ENCODE assay signal across 9 cellular contexts in the genomic region with DNA sequence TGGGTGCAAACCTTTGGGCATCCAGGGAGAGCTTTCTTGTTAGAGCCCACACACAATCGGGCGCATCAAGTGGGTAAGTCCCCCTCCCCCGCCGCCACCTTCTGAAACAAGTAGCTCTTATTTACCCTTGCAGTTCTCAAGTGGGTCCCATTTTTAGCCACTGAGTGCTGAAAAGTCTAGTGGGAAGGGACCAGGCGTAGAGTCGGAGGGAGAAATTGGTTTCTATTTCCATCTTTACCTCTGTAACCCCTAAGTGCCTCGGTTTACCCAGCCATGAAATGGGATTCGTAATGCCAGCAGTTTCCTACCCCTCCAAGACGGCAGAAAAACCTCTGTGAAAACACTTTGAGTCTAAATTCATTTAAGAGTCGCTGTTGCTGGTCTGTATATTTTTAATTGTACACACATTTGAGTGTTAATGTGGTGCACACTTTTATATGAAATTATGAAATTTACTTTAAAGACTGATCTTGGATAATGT. TPM values are rescaled to one million over a fixed set of nuclear protein-coding genes. Genes with fewer than 3 reads are reported as not detected.
DNase-seq lines count a peak whose midpoint lies in the region; ATAC-seq, FAIRE-seq and TF ChIP-seq lines count a peak whose summit lies in the region.
"Had no signal": no experiment of that assay in that cellular context is flagged by ENCODE, and none has a peak within 500 bp of the region (broad histone marks: within the 10 kb centered on the region; RNA-seq: fewer than 3 reads in every experiment).

No MANE protein-coding gene starts in this region.

- H3K9me3 Mint-ChIP-seq in astrocyte (ENCODE audit: unreplicated experiment), result no peaks in the 10 kb centered on the region
- H3K9me3 Mint-ChIP-seq in stimulated activated naive B cell treated with anti-CD40 and anti-IgM and Interleukin-4, amounts not matched to agents 10 μg/mL and 1 μg/mL and 100 μg/mL, for 72 hours, result no peaks in the 10 kb centered on the region

- H3K4me2 ChIP-seq in astrocyte (ENCODE audit: low read length) (peak overlapping the region; percentile 94), keratinocyte (ENCODE audit: control insufficient read depth, extremely low read depth, insufficient read depth, low read depth, low read length) (peak overlapping the region; percentile 96)

- H3K27me3 Mint-ChIP-seq in astrocyte (ENCODE audit: low read depth, unreplicated experiment), result peaks cover 13% of the 10 kb centered on the region
- peaks cover 38 to 53% of the 10 kb centered on the region in 2 donors for H3K27me3 Mint-ChIP-seq in stimulated activated naive B cell treated with anti-CD40 and anti-IgM and Interleukin-4, amounts not matched to agents 10 μg/mL and 1 μg/mL and 100 μg/mL, for 72 hours

- FAIRE-seq in astrocyte (lab: Jason Lieb, UNC), result no peak
- no peak for FAIRE-seq in keratinocyte (lab: Jason Lieb, UNC)
- FAIRE-seq: islet of Langerhans had no signal

- H3K4me3 ChIP-seq in BE2C (ENCODE audit: low read depth, low read length) (peak overlapping the region; percentile 49), astrocyte (ENCODE audit: insufficient read depth, low read depth, low read length) (peak overlapping the region; percentile 69), keratinocyte (ENCODE audit: control insufficient read depth in 2 of 3, extremely low read depth in 1 of 3, insufficient read depth in 2 of 3, low read depth in 1 of 3, low read length in 3 of 3) (peak overlapping the region; percentile 9 to 73 (median 43))

- no peaks in the 10 kb centered on the region for H3K9me3 ChIP-seq in BE2C
- no peaks in the 10 kb centered on the region for H3K9me3 ChIP-seq in astrocyte (ENCODE audit: insufficient read depth, low read depth, low read length)
- no peaks in the 10 kb centered on the region for H3K9me3 ChIP-seq in keratinocyte (ENCODE audit: control insufficient read depth, low read depth, low read length)

- H3K9ac ChIP-seq in astrocyte (ENCODE audit: low read length) (peak overlapping the region; percentile 38), keratinocyte (ENCODE audit: control insufficient read depth, extremely low read depth, insufficient read depth, low read length) (no peak overlapping the region)

- dilution Hi-C loops in keratinocyte (cut with MboI; ENCODE audit: extremely low pct_ligation_motif_present, low sequenced_read_pairs), result no loop called here

- no peaks in the 10 kb centered on the region for H3K36me3 ChIP-seq in BE2C
- H3K36me3 ChIP-seq in astrocyte (ENCODE audit: insufficient read depth, low read length), result no peaks in the 10 kb centered on the region
- no peaks in the 10 kb centered on the region for H3K36me3 ChIP-seq in keratinocyte (ENCODE audit: control insufficient read depth in 2 of 2, extremely low read depth in 1 of 2, insufficient read depth in 2 of 2, low read length in 2 of 2)

- no peaks in the 10 kb centered on the region for H3K4me1 Mint-ChIP-seq in astrocyte (ENCODE audit: low read depth, unreplicated experiment)
- H3K4me1 Mint-ChIP-seq in stimulated activated naive B cell treated with anti-CD40 and anti-IgM and Interleukin-4, amounts not matched to agents 10 μg/mL and 1 μg/mL and 100 μg/mL, for 72 hours, result peaks cover 0 to 6% of the 10 kb centered on the region in 2 donors

- no peak for DNase-seq in BE2C
- peak; percentile 16 for DNase-seq in HT-29 (ENCODE audit: low spot score)
- no peak for DNase-seq in astrocyte (ENCODE audit: low read depth)
- DNase-seq in keratinocyte (ENCODE audit: low read depth, low spot score), result no peak
- DNase-seq in stimulated activated naive B cell treated with anti-CD40 and anti-IgM and Interleukin-4, amounts not matched to agents 10 μg/mL and 1 μg/mL and 100 μg/mL, for 72 hours, result no peak
- no peak for DNase-seq in mesenteric fat pad (ENCODE audit: low spot score)
- no peak for DNase-seq in UCSD-AML1 (lab: John Stamatoyannopoulos, UW; ENCODE audit: unreplicated experiment)

- H3K27ac Mint-ChIP-seq in astrocyte (ENCODE audit: unreplicated experiment), result peak overlapping the region; percentile 75
- no peak overlapping the region for H3K27ac Mint-ChIP-seq in stimulated activated naive B cell treated with anti-CD40 and anti-IgM and Interleukin-4, amounts not matched to agents 10 μg/mL and 1 μg/mL and 100 μg/mL, for 72 hours

- TF ChIP-seq CTCF in BE2C (IDR thresholded peaks at IDR 0.05; ENCODE audit: low read depth, low read length) (no peak), astrocyte (IDR thresholded peaks at IDR 0.05; ENCODE audit: insufficient read depth, low read depth, low read length) (no peak), keratinocyte (optimal IDR thresholded peaks at IDR 0.05 in 1 of 3, IDR thresholded peaks at IDR 0.05 in 1 of 3, conservative IDR thresholded peaks at IDR 0.05 in 1 of 3; ENCODE audit: extremely low read depth in 1 of 3, insufficient read depth in 2 of 3, low read length in 3 of 3) (no peak)

- H3K79me2 ChIP-seq in astrocyte (ENCODE audit: insufficient read depth, low read length) (no peaks in the 10 kb centered on the region), keratinocyte (ENCODE audit: control insufficient read depth, insufficient read depth, low read length) (no peaks in the 10 kb centered on the region)

- no peaks in the 10 kb centered on the region for H3K36me3 Mint-ChIP-seq in astrocyte (ENCODE audit: low read depth, unreplicated experiment)
- H3K36me3 Mint-ChIP-seq in stimulated activated naive B cell treated with anti-CD40 and anti-IgM and Interleukin-4, amounts not matched to agents 10 μg/mL and 1 μg/mL and 100 μg/mL, for 72 hours, result no peaks in the 10 kb centered on the region

- H3K9me1 ChIP-seq in keratinocyte (ENCODE audit: control insufficient read depth, extremely low read depth, insufficient read depth, low read length), result no peaks in the 10 kb centered on the region

- H3K27me3 ChIP-seq in BE2C (peaks cover 3% of the 10 kb centered on the region; the same call in 1 of the 2 replicates), astrocyte (ENCODE audit: insufficient read depth, low read length) (peaks cover 33% of the 10 kb centered on the region), keratinocyte (ENCODE audit: control insufficient read depth, extremely low read depth, insufficient read depth, low read length) (peaks cover 29% of the 10 kb centered on the region)

- H3K4me1 ChIP-seq in BE2C, result no peaks in the 10 kb centered on the region
- H3K4me1 ChIP-seq in astrocyte (ENCODE audit: insufficient read depth, low read length), result peaks cover 12% of the 10 kb centered on the region
- H3K4me1 ChIP-seq in keratinocyte (ENCODE audit: control insufficient read depth, extremely low read depth, insufficient read depth, low read length), result peaks cover 9% of the 10 kb centered on the region

- peak overlapping the region; percentile 87 for H3K4me3 Mint-ChIP-seq in astrocyte (ENCODE audit: unreplicated experiment)
- H3K4me3 Mint-ChIP-seq in stimulated activated naive B cell treated with anti-CD40 and anti-IgM and Interleukin-4, amounts not matched to agents 10 μg/mL and 1 μg/mL and 100 μg/mL, for 72 hours, result peak overlapping the region; percentile 81

- H4K20me1 ChIP-seq in astrocyte (ENCODE audit: insufficient read depth, low read length) (no peaks in the 10 kb centered on the region), keratinocyte (ENCODE audit: control insufficient read depth, extremely low read depth, insufficient read depth, low read length) (no peaks in the 10 kb centered on the region)

- H3K27ac ChIP-seq in astrocyte (ENCODE audit: low read depth, low read length), result no peak overlapping the region
- H3K27ac ChIP-seq in keratinocyte (ENCODE audit: control insufficient read depth, insufficient read depth, low read length), result no peak overlapping the region

- ATAC-seq in stimulated activated naive B cell treated with anti-CD40 and anti-IgM and Interleukin-4, amounts not matched to agents 10 μg/mL and 1 μg/mL and 100 μg/mL, for 72 hours (replicated peaks), result peak in 1 of 2 donors; percentile 26
- no peak for ATAC-seq in HG02610 (IDR thresholded peaks at IDR 0.05; ENCODE audit: unreplicated experiment)

- H2AFZ ChIP-seq in astrocyte (ENCODE audit: low read depth, low read length), result peak overlapping the region; percentile 77
- peak overlapping the region; percentile 46 for H2AFZ ChIP-seq in keratinocyte (ENCODE audit: control insufficient read depth, low read length)

RNA-seq across cellular contexts. Expression of gene TLCD4, which starts 0.9 kb away (rescaled TPM):
- not detected for polyA plus RNA-seq in BE2C (2012; ENCODE audit: insufficient read depth, insufficient read length, low read depth)
- total RNA-seq in HT-29 (2014; rRNA removed; shearing (Covaris generic)), result 1.3 and 1.4 TPM in 2 replicates
- 0.99 and 1.8 TPM in 2 replicates for total RNA-seq in astrocyte
- polyA plus RNA-seq in keratinocyte, result 0.01 to 0.02 TPM in 2 of 3 replicates, not detected in the other
- not detected for polyA plus RNA-seq in keratinocyte (2011; ENCODE audit: low read depth)
- 0.01 TPM in 1 of 2 replicates, not detected in the other for polyA plus RNA-seq in keratinocyte (2011; cell fraction: cytosol; rRNA removed)
- polyA plus RNA-seq in keratinocyte (2011; cell fraction: nucleus; rRNA removed), result 0.01 TPM in 1 of 2 replicates, not detected in the other
- 0.08 TPM in 1 of 2 replicates, not detected in the other for polyA plus RNA-seq in keratinocyte (2012; ENCODE audit: low replicate concordance)
- not detected in 3 replicates for polyA minus RNA-seq in keratinocyte
- not detected for polyA minus RNA-seq in keratinocyte (2011; cell fraction: cytosol; rRNA and poly(A)+ RNA removed)
- 0.11 TPM in 1 of 2 replicates, not detected in the other for polyA minus RNA-seq in keratinocyte (2011; cell fraction: nucleus; rRNA and poly(A)+ RNA removed)
- 15.9 TPM for total RNA-seq in mesenteric fat pad

RNA-seq across cellular contexts. Expression of gene ALG14, which starts 45.3 kb away (rescaled TPM):
- polyA plus RNA-seq in BE2C (2012; ENCODE audit: insufficient read depth, insufficient read length, low read depth), result 17.7 TPM
- 1.0 and 2.0 TPM in 2 replicates for total RNA-seq in HT-29 (2014; rRNA removed; shearing (Covaris generic))
- total RNA-seq in astrocyte, result 6.9 and 8.1 TPM in 2 replicates
- polyA plus RNA-seq in keratinocyte, result 1.5 to 7.0 TPM (median 4.6 TPM) in 3 replicates
- 0.75 TPM for polyA plus RNA-seq in keratinocyte (2011; ENCODE audit: low read depth)
- 1.6 and 2.4 TPM in 2 replicates for polyA plus RNA-seq in keratinocyte (2011; cell fraction: cytosol; rRNA removed)
- 1.6 and 2.3 TPM in 2 replicates for polyA plus RNA-seq in keratinocyte (2011; cell fraction: nucleus; rRNA removed)
- 2.4 and 3.7 TPM in 2 replicates for polyA plus RNA-seq in keratinocyte (2012; ENCODE audit: low replicate concordance)
- polyA minus RNA-seq in keratinocyte, result 3.8 to 6.6 TPM (median 5.8 TPM) in 3 replicates
- 3.1 TPM for polyA minus RNA-seq in keratinocyte (2011; cell fraction: cytosol; rRNA and poly(A)+ RNA removed)
- 0.63 and 1.5 TPM in 2 replicates for polyA minus RNA-seq in keratinocyte (2011; cell fraction: nucleus; rRNA and poly(A)+ RNA removed)
- 8.1 TPM for total RNA-seq in mesenteric fat pad
